In the genomic region with DNA sequence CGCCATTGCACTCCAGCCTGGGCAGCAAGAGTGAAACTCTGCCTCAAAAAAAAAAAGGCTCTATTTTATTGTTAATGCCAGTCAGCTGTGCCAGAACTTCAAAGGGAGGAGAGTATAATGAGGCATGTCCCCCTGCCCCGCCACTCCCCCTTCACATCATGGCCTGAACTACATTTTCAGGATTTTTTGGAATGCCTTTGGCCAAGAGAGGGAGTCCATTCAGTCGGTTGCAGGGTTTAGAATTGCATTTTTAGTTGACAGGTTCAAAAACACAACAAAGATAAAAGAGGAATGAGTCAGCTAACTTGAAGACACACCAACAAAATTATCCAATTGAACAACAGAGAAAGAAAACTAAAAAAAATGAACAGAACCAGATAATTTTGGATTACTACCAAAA, we compare ENCODE assay signal across 14 cellular contexts. TPM values are rescaled to one million over a fixed set of nuclear protein-coding genes. Genes with fewer than 3 reads are reported as not detected.
DNase-seq lines count a peak whose midpoint lies in the region; ATAC-seq, FAIRE-seq and TF ChIP-seq lines count a peak whose summit lies in the region.
"Had no signal": no experiment of that assay in that cellular context is flagged by ENCODE, and none has a peak within 500 bp of the region (broad histone marks: within the 10 kb centered on the region; RNA-seq: fewer than 3 reads in every experiment).

No MANE protein-coding gene starts in this region.

- no peak for FAIRE-seq in astrocyte (lab: Jason Lieb, UNC)

- TF ChIP-seq CTCF in astrocyte (IDR thresholded peaks at IDR 0.05; ENCODE audit: insufficient read depth, low read depth, low read length) (no peak), fibroblast of mammary gland (conservative IDR thresholded peaks at IDR 0.05; ENCODE audit: control insufficient read depth, insufficient read depth, low read depth, low read length) (no peak), omental fat pad (IDR thresholded peaks at IDR 0.05) (no peak)

- H3K9ac ChIP-seq in astrocyte (ENCODE audit: low read length): no peak overlapping the region

- H3K9me3 Mint-ChIP-seq in astrocyte (ENCODE audit: unreplicated experiment): peaks cover 4% of the 10 kb centered on the region

- ATAC-seq in omental fat pad (ENCODE audit: low FRiP score) (peak; percentile 56), HG02885 (IDR thresholded peaks at IDR 0.05; ENCODE audit: poor library complexity, unreplicated experiment) (no peak)

- no peak overlapping the region for H3K4me3 Mint-ChIP-seq in astrocyte (ENCODE audit: unreplicated experiment)

- no peaks in the 10 kb centered on the region for H3K9me3 ChIP-seq in astrocyte (ENCODE audit: insufficient read depth, low read depth, low read length)

- no peaks in the 10 kb centered on the region for H3K79me2 ChIP-seq in astrocyte (ENCODE audit: insufficient read depth, low read length)

- no peak overlapping the region for H3K4me2 ChIP-seq in astrocyte (ENCODE audit: low read length)

- no peaks in the 10 kb centered on the region for H4K20me1 ChIP-seq in astrocyte (ENCODE audit: insufficient read depth, low read length)

- H3K27ac Mint-ChIP-seq in astrocyte (ENCODE audit: unreplicated experiment): no peak overlapping the region

- no peak overlapping the region for H3K27ac ChIP-seq in astrocyte (ENCODE audit: low read depth, low read length)

- H3K36me3 ChIP-seq in astrocyte (ENCODE audit: insufficient read depth, low read length): no peaks in the 10 kb centered on the region

- no peaks in the 10 kb centered on the region for H3K4me1 Mint-ChIP-seq in astrocyte (ENCODE audit: low read depth, unreplicated experiment)

- no peaks in the 10 kb centered on the region for H3K36me3 Mint-ChIP-seq in astrocyte (ENCODE audit: low read depth, unreplicated experiment)

- no peaks in the 10 kb centered on the region for H3K27me3 Mint-ChIP-seq in astrocyte (ENCODE audit: low read depth, unreplicated experiment)

- no peaks in the 10 kb centered on the region for H3K27me3 ChIP-seq in astrocyte (ENCODE audit: insufficient read depth, low read length)

- no peaks in the 10 kb centered on the region for H3K4me1 ChIP-seq in astrocyte (ENCODE audit: insufficient read depth, low read length)

- DNase-seq in LHCN-M2 (ENCODE audit: low read depth) (peak; percentile 45), astrocyte (ENCODE audit: low read depth) (peak; percentile 76), fibroblast of mammary gland (ENCODE audit: low read depth) (peak; percentile 10), omental fat pad (ENCODE audit: low spot score) (no peak), NOMO-1 (lab: John Stamatoyannopoulos, UW; ENCODE audit: unreplicated experiment in 2 of 2) (no peak), OCI-M1 (lab: John Stamatoyannopoulos, UW) (no peak)
- no peak for DNase-seq in stimulated activated CD4-positive, alpha-beta T cell treated with anti-CD3 and anti-CD28 coated beads, Interleukin-2, amount 100 ng/mL, for 24 hours
- DNase-seq: DMS 273 treated with DMSO at 0.1 percent for 48 hours, H7, NCI-H1417, NCI-H1930, NCI-H524, SIG-M5 had no signal

- H2AFZ ChIP-seq in astrocyte (ENCODE audit: low read depth, low read length): no peak overlapping the region

- H3K4me3 ChIP-seq in astrocyte (ENCODE audit: insufficient read depth, low read depth, low read length) (no peak overlapping the region), fibroblast of mammary gland (ENCODE audit: control insufficient read depth, low read depth, low read length) (no peak overlapping the region)

RNA-seq across cellular contexts. Expression of a gene that starts 59.1 kb away (rescaled TPM):
- total RNA-seq in LHCN-M2 (2014; rRNA removed) (24.2 and 24.7 TPM in 2 replicates), astrocyte (15.6 and 16.0 TPM in 2 replicates), omental fat pad (10 to 100 TPM; 12.2 to 13.7 (median 13.4) TPM)
- 8.6 TPM for polyA plus RNA-seq in LHCN-M2 (2012)

Comparison
In these comparisons a context has a peak if more than half of its experiments do, and no peak if none do; other contexts are left out.
1. DNase-seq: peak in LHCN-M2 (single experiment), astrocyte (single experiment) and fibroblast of mammary gland (single experiment); none in omental fat pad (single experiment), NOMO-1 (0 of 2), stimulated activated CD4-positive, alpha-beta T cell treated with anti-CD3 and anti-CD28 coated beads, Interleukin-2, amount 100 ng/mL, for 24 hours (0 of 2) and OCI-M1 (single experiment).